8 cellular contexts compared by ENCODE assay signal in the genomic region with DNA sequence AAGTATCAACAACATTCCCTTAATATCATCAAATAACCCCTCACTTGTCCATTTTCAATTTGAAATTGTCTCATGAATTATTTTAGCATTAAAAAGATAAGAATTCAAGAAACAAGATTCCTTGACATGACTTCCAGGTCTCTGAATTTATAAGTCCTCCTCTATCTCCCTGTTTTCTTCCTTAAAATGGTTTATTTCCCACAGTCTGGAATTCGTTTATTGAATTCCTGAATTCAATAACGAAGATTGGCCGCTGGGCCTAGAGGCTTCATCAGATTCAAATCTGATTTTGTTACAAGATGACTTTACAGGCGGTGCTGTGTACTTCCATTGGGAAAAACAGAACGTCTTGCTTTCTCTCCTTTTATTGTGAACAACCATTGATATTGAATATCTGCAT.
"Had no signal": no experiment of that assay in that cellular context is flagged by ENCODE, and none has a peak within 500 bp of the region (broad histone marks: within the 10 kb centered on the region; RNA-seq: fewer than 3 reads in every experiment).

No MANE protein-coding gene starts in this region.

- ATAC-seq: GM12878 had no signal

- DNase-seq: GDM1, GF-D8 had no signal

- FAIRE-seq: G401.6, GM12878, GM12891, GM12892, GM18507, GM19239 had no signal

- H3K4me3 ChIP-seq: GM12878 had no signal
